In genomic region chr3:170425491-170426239, GRCh38 we compare ENCODE assay signal across 2 cellular contexts.
TF ChIP-seq lines count a peak whose summit lies in the region.

No MANE protein-coding gene starts in this region.

TF ChIP-seq in IMR-90, 13 proteins besides CTCF, POLR2A, EP300 and RAD21:
- TF ChIP-seq ELK1 (IDR thresholded peaks at IDR 0.05; ENCODE audit: borderline replicate concordance, low read depth, low read length), result no peak
- TF ChIP-seq FOS (IDR thresholded peaks at IDR 0.05; ENCODE audit: low read depth, low read length), result no peak
- TF ChIP-seq SMC3 (IDR thresholded peaks at IDR 0.05; ENCODE audit: low read depth, low read length), result no peak
- no peak for TF ChIP-seq NFE2L2 (IDR thresholded peaks at IDR 0.05; ENCODE audit: low read depth, low read length)
- TF ChIP-seq CEBPB (IDR thresholded peaks at IDR 0.05; ENCODE audit: low read depth, low read length), result no peak
- TF ChIP-seq RCOR1 (IDR thresholded peaks at IDR 0.05; ENCODE audit: insufficient replicate concordance, low read length), result no peak
- TF ChIP-seq CHD1 (IDR thresholded peaks at IDR 0.05; ENCODE audit: low read depth, low read length), result no peak
- TF ChIP-seq MAZ (IDR thresholded peaks at IDR 0.05; ENCODE audit: borderline replicate concordance, low read depth, low read length), result no peak
- TF ChIP-seq USF2 (IDR thresholded peaks at IDR 0.05; ENCODE audit: low read depth, low read length), result no peak
- no peak for TF ChIP-seq RFX5 (IDR thresholded peaks at IDR 0.05; ENCODE audit: low read depth, low read length)
- no peak for TF ChIP-seq BHLHE40 (IDR thresholded peaks at IDR 0.05; ENCODE audit: low read depth, low read length)
- TF ChIP-seq MXI1 (IDR thresholded peaks at IDR 0.05; ENCODE audit: borderline replicate concordance, low read depth, low read length), result no peak
- no peak for TF ChIP-seq MAFK (IDR thresholded peaks at IDR 0.05; ENCODE audit: low read depth, low read length)

TF ChIP-seq in SK-N-SH, 30 proteins besides CTCF, POLR2A, EP300 and RAD21:
- no peak for TF ChIP-seq GATA2 (CRISPR knock-in tag; IDR thresholded peaks at IDR 0.05)
- no peak for TF ChIP-seq TCF12 (IDR thresholded peaks at IDR 0.05)
- no peak for TF ChIP-seq NRF1 (IDR thresholded peaks at IDR 0.05; ENCODE audit: low read depth, low read length)
- TF ChIP-seq EZH2phosphoT487 (IDR thresholded peaks at IDR 0.05; ENCODE audit: borderline replicate concordance, low read depth), result no peak
- no peak for TF ChIP-seq RXRA (IDR thresholded peaks at IDR 0.05; ENCODE audit: borderline replicate concordance, low read depth)
- no peak for TF ChIP-seq USF1 (IDR thresholded peaks at IDR 0.05; ENCODE audit: borderline replicate concordance, low read depth)
- no peak for TF ChIP-seq REST (IDR thresholded peaks at IDR 0.05; ENCODE audit: low read depth, low read length)
- no peak for TF ChIP-seq MEF2A (IDR thresholded peaks at IDR 0.05; ENCODE audit: borderline replicate concordance, low read depth)
- TF ChIP-seq TAF1 (IDR thresholded peaks at IDR 0.05; ENCODE audit: borderline replicate concordance, low read depth, low read length), result no peak
- TF ChIP-seq SMC3 (IDR thresholded peaks at IDR 0.05; ENCODE audit: low read depth, low read length), result no peak
- no peak for TF ChIP-seq POLR2AphosphoS5 (IDR thresholded peaks at IDR 0.05; ENCODE audit: low read depth, low read length)
- TF ChIP-seq FOXM1 (IDR thresholded peaks at IDR 0.05; ENCODE audit: low read depth), result no peak
- no peak for TF ChIP-seq SIN3A (IDR thresholded peaks at IDR 0.05; ENCODE audit: borderline replicate concordance, low read depth, low read length)
- TF ChIP-seq JUND (IDR thresholded peaks at IDR 0.05), result no peak
- TF ChIP-seq MXI1 (IDR thresholded peaks at IDR 0.05; ENCODE audit: low read depth, low read length), result no peak
